22 cellular contexts compared by ENCODE assay signal in genomic region chr12:64912501-64912900, GRCh38.
A peak's percentile ranks its signal among the peaks of the same experiment; 100 is the strongest.
DNase-seq lines count a peak whose midpoint lies in the region; TF ChIP-seq lines count a peak whose summit lies in the region.
"Had no signal": no experiment of that assay in that cellular context is flagged by ENCODE, and none has a peak within 500 bp of the region (broad histone marks: within the 10 kb centered on the region; RNA-seq: fewer than 3 reads in every experiment).

No MANE protein-coding gene starts in this region.

- H3K27ac Mint-ChIP-seq in brain: peak overlapping the region in 3 of 5 experiments; percentile 5 to 39 (median 33)
- H3K27ac Mint-ChIP-seq: activated B cell treated with CpG ODN at 0.5 μM for 24 hours, memory B cell had no signal

- CTCF ChIA-PET in HEK293T (lab: Yijun Ruan, JAX): no interaction called here

- TF ChIP-seq CTCF in brain (conservative IDR thresholded peaks at IDR 0.05): no peak

- no peaks in the 10 kb centered on the region for H3K36me3 Mint-ChIP-seq in brain
- H3K36me3 Mint-ChIP-seq: memory B cell had no signal

- no peaks in the 10 kb centered on the region for H3K27me3 Mint-ChIP-seq in brain

- POLR2A ChIA-PET in HEK293T (lab: Yijun Ruan, JAX): no interaction called here

- no peaks in the 10 kb centered on the region for H3K9me3 Mint-ChIP-seq in brain
- H3K9me3 Mint-ChIP-seq: activated B cell treated with CpG ODN at 0.5 μM for 24 hours, memory B cell had no signal

- H3K4me1 Mint-ChIP-seq in brain: peaks cover 11% of the 10 kb centered on the region
- H3K4me1 Mint-ChIP-seq: activated B cell treated with CpG ODN at 0.5 μM for 24 hours, memory B cell had no signal

- DNase-seq in AG08395 (ENCODE audit: low spot score): peak; percentile 27
- DNase-seq in HCEC 1CT: peak; percentile 48
- peak; percentile 55 for DNase-seq in myocyte (ENCODE audit: low read depth)
- DNase-seq in DMS153 (lab: John Stamatoyannopoulos, UW): no peak
- no peak for DNase-seq in stimulated activated CD4-positive, alpha-beta T cell treated with anti-CD3 and anti-CD28 coated beads, Interleukin-15, amount 100 ng/mL, for 24 hours
- DNase-seq in NCI-H1048 (lab: John Stamatoyannopoulos, UW): no peak
- no peak for DNase-seq in HEK293T (ENCODE audit: extremely low spot score)
- DNase-seq: activated B cell treated with CpG ODN at 0.5 μM for 24 hours; activated CD4-positive, alpha-beta T cell treated with anti-CD3 and anti-CD28 coated beads, Interleukin-2, amount 50 U/mL, for 4 hours; activated effector memory CD4-positive, alpha-beta T cell treated with Interleukin-2 at 50 U/mL for 16 hours; C1 segment of cervical spinal cord; Calu3; caudate nucleus; EL; NCI-H1436 treated with DMSO at 0.1 percent for 48 hours; NCI-H69; occipital lobe; stimulated activated CD8-positive, alpha-beta memory T cell treated with anti-CD3 and anti-CD28 coated beads, Interleukin-4, amount 100 ng/mL, for 48 hours; T-helper 9 cell; upper lobe of right lung had no signal

- H3K4me3 Mint-ChIP-seq in brain: no peak overlapping the region
- H3K4me3 Mint-ChIP-seq: activated B cell treated with CpG ODN at 0.5 μM for 24 hours, memory B cell had no signal

TF ChIP-seq in HEK293T, 16 proteins besides CTCF, POLR2A, EP300 and RAD21:
- TF ChIP-seq ARNT (IDR thresholded peaks at IDR 0.05) (no peak), LEF1 (IDR thresholded peaks at IDR 0.05; ENCODE audit: borderline replicate concordance) (no peak)

Comparison
In these comparisons a context has a peak if more than half of its experiments do, and no peak if none do; other contexts are left out.
1. DNase-seq: peak in AG08395 (single experiment), HCEC 1CT (single experiment) and myocyte (single experiment); none in DMS153 (single experiment), stimulated activated CD4-positive, alpha-beta T cell treated with anti-CD3 and anti-CD28 coated beads, Interleukin-15, amount 100 ng/mL, for 24 hours (single experiment), NCI-H1048 (single experiment) and HEK293T (single experiment).